Comparison of ENCODE assay signal across 8 cellular contexts in genomic region chr1:65148548-65149390, GRCh38. TPM values are rescaled to one million over a fixed set of nuclear protein-coding genes. Genes with fewer than 3 reads are reported as not detected.
DNase-seq lines count a peak whose midpoint lies in the region; ATAC-seq and TF ChIP-seq lines count a peak whose summit lies in the region.

No MANE protein-coding gene starts in this region.

- BruUV-seq in MCF 10A (replicated peaks; lab: Mats Ljungman, UMichigan) = no TSS peak

- H4K20me1 ChIP-seq in SK-N-SH (ENCODE audit: insufficient read depth) = no peaks in the 10 kb centered on the region

- H3K27me3 Mint-ChIP-seq in MCF 10A (ENCODE audit: insufficient read depth, unreplicated experiment) (no peaks in the 10 kb centered on the region), immature natural killer cell (ENCODE audit: low read depth in 3 of 3) (peaks cover 13 to 28% (median 20%) of the 10 kb centered on the region in 3 donors)

- H3K9me3 ChIP-seq in SK-N-SH = no peaks in the 10 kb centered on the region

- H3K4me3 Mint-ChIP-seq in MCF 10A (ENCODE audit: unreplicated experiment) = peak overlapping the region; percentile 79
- peak overlapping the region; percentile 69 to 79 (median 78) for H3K4me3 Mint-ChIP-seq in immature natural killer cell

- peak; percentile 25 for DNase-seq in DMS79 treated with DMSO at 0.1 percent for 48 hours (lab: John Stamatoyannopoulos, UW)
- DNase-seq in SK-N-SH = peak; percentile 85
- DNase-seq in MCF 10A (ENCODE audit: unreplicated experiment) = peak; percentile 58
- peak in 1 of 3 donors; percentile 6 for DNase-seq in immature natural killer cell
- DNase-seq in stimulated activated CD4-positive, alpha-beta T cell treated with anti-CD3 and anti-CD28 coated beads, Interleukin-12 subunit alpha, Interleukin-12 subunit beta, amount 100 ng/mL, for 48 hours (ENCODE audit: low read depth in 2 of 3, low spot score in 1 of 3) = peak; percentile 44 to 69 (median 46)
- DNase-seq in HPDE6-E6E7 (ENCODE audit: extremely low spot score) = no peak

- no peaks in the 10 kb centered on the region for H3K36me3 ChIP-seq in SK-N-SH (replicated peaks in 1 of 2; ENCODE audit: control insufficient read depth in 1 of 2, insufficient read depth in 2 of 2, low read length in 1 of 2)

- no peak for TF ChIP-seq EP300 in SK-N-SH (IDR thresholded peaks at IDR 0.05; ENCODE audit: borderline replicate concordance in 1 of 2, low read depth in 1 of 2, low read length in 1 of 2)

- ATAC-seq in GM19463 (IDR thresholded peaks at IDR 0.05; ENCODE audit: unreplicated experiment) (peak; percentile 39), HG03558 (IDR thresholded peaks at IDR 0.05; ENCODE audit: extremely low read depth, unreplicated experiment) (peak; percentile 36)

- no peaks in the 10 kb centered on the region for H3K9me2 ChIP-seq in SK-N-SH

- TF ChIP-seq RAD21 in SK-N-SH (IDR thresholded peaks at IDR 0.05; ENCODE audit: low read length) = no peak

- CTCF ChIA-PET in SK-N-SH (lab: Yijun Ruan, JAX) = interaction anchor here (1.2 to 4.0 kb wide), 2 partner anchors 60 to 73 kb away, joined by 4 to 14 read pairs; no protein-coding TSS in a partner anchor
- CTCF ChIA-PET in MCF 10A (lab: Yijun Ruan, JAX) = interaction anchor here (0.6 to 3.5 kb wide), 9 partner anchors 14 to 112 kb away, joined by 3 to 27 read pairs (median 3); no protein-coding TSS in a partner anchor

- peaks cover 6 to 11% of the 10 kb centered on the region in 2 experiments; a peak in 2 of 4 replicates for H3K4me1 ChIP-seq in SK-N-SH (ENCODE audit: control insufficient read depth in 1 of 2, insufficient read depth in 2 of 2, low read depth in 1 of 2, low read length in 1 of 2)

- H3K4me2 ChIP-seq in SK-N-SH = peak overlapping the region; percentile 91

- H2AFZ ChIP-seq in SK-N-SH (ENCODE audit: low read depth) = peak overlapping the region; percentile 87; the same call in 1 of the 2 replicates

- peaks cover 23% of the 10 kb centered on the region for H3K4me1 Mint-ChIP-seq in MCF 10A (ENCODE audit: insufficient read depth, unreplicated experiment)
- H3K4me1 Mint-ChIP-seq in immature natural killer cell = peaks cover 14 to 17% of the 10 kb centered on the region in 2 donors

- peak overlapping the region in 1 of 2 experiments; percentile 39; a peak in 1 of 4 replicates for H3K27ac ChIP-seq in SK-N-SH (ENCODE audit: low read depth in 2 of 2, low read length in 1 of 2)

- POLR2A ChIA-PET in SK-N-SH (lab: Yijun Ruan, JAX) (no interaction called here), MCF 10A (lab: Yijun Ruan, JAX) (interaction anchor here (0.6 to 4.5 kb wide), 15 partner anchors 8 to 146 kb away, joined by 3 to 29 read pairs (median 8); no protein-coding TSS in a partner anchor)

- 32% methylated on average over 11 of the region's 75 CpGs for WGBS in SK-N-SH (ENCODE audit: low lambda C conversion rate)

- peak overlapping the region; percentile 68 for H3K9ac ChIP-seq in SK-N-SH

- TF ChIP-seq CTCF in SK-N-SH (IDR thresholded peaks at IDR 0.05) (no peak), MCF 10A (IDR thresholded peaks at IDR 0.05; ENCODE audit: unreplicated experiment) (no peak)

- H3F3A ChIP-seq in SK-N-SH (replicated peaks; ENCODE audit: insufficient read depth) = peaks cover 15% of the 10 kb centered on the region

- H3K27ac Mint-ChIP-seq in MCF 10A (ENCODE audit: low read depth, unreplicated experiment) (peak overlapping the region; percentile 6), immature natural killer cell (no peak overlapping the region)

- no peaks in the 10 kb centered on the region; the same call in 1 of the 2 replicates for H3K27me3 ChIP-seq in SK-N-SH (ENCODE audit: insufficient read depth)

- H3K9me3 Mint-ChIP-seq in MCF 10A (ENCODE audit: unreplicated experiment) (no peaks in the 10 kb centered on the region), immature natural killer cell (no peaks in the 10 kb centered on the region)

- no peaks in the 10 kb centered on the region for H3K79me2 ChIP-seq in SK-N-SH (ENCODE audit: insufficient read depth)

- H3K4me3 ChIP-seq in SK-N-SH (ENCODE audit: low read depth in 2 of 2, low read length in 1 of 2) = peak overlapping the region; percentile 71

- H3K36me3 Mint-ChIP-seq in MCF 10A (ENCODE audit: insufficient read depth, unreplicated experiment) (no peaks in the 10 kb centered on the region), immature natural killer cell (no peaks in the 10 kb centered on the region)

- intact Hi-C loops in MCF 10A (cut with micrococcal nuclease) = loop anchor here (2.0 kb wide), 1 partner anchor 60 kb away; no protein-coding TSS in a partner anchor

TF ChIP-seq in SK-N-SH, 30 proteins besides CTCF, POLR2A, EP300 and RAD21:
- TF ChIP-seq SMC3 (IDR thresholded peaks at IDR 0.05; ENCODE audit: low read depth, low read length) (no peak), CHD2 (IDR thresholded peaks at IDR 0.05; ENCODE audit: low read length, partially characterized antibody) (peak; percentile 76), MXI1 (IDR thresholded peaks at IDR 0.05; ENCODE audit: low read depth, low read length) (0 out of 2 replicates have a peak, but pooled peaks have one; percentile 13)

RNA-seq across cellular contexts. Expression of gene AK4, which starts 0.8 kb away (rescaled TPM):
- 6.4 and 8.8 TPM in 2 replicates for polyA plus RNA-seq in SK-N-SH (2012; rRNA removed)
- polyA plus RNA-seq in SK-N-SH (2012; cell fraction: cytosol; rRNA removed) = 9.0 and 11.1 TPM in 2 replicates
- 1.8 and 4.7 TPM in 2 replicates for polyA plus RNA-seq in SK-N-SH (2012; cell fraction: nucleus; rRNA removed)
- 54.2 and 57.1 TPM in 2 replicates for total RNA-seq in MCF 10A (2022)
- under 1 TPM in 1 of 3 donors, not detected in 2; 0.41 TPM for polyA plus RNA-seq in immature natural killer cell
